In genomic region chr22:20626811-20627210, GRCh38 we compare ENCODE assay signal across 11 cellular contexts.
"Had no signal": no experiment of that assay in that cellular context is flagged by ENCODE, and none has a peak within 500 bp of the region (broad histone marks: within the 10 kb centered on the region; RNA-seq: fewer than 3 reads in every experiment).

No MANE protein-coding gene starts in this region.

- DNase-seq: GM23248, GOT3, H7, H9, HCEC 1CT, HFFc6 had no signal

- ATAC-seq: GM23338, HCT116 had no signal

- H3K4me1 ChIP-seq: HAP-1 had no signal

- H3K36me3 ChIP-seq: HAP-1 had no signal

- H3K9ac ChIP-seq: GM23248 had no signal

- FAIRE-seq: H1, H54 had no signal

- H3K9me3 ChIP-seq: HAP-1 had no signal

- H2AFZ ChIP-seq: GM23248, GM23338 had no signal

- H3K27ac ChIP-seq: GM23248 had no signal

- H3K4me3 ChIP-seq: GM23248, GM23338, HAP-1 had no signal

- H3K4me2 ChIP-seq: GM23338 had no signal
